Comparison of ENCODE assay signal across 11 cellular contexts in genomic region chr4:121070274-121070673, GRCh38. TPM values are rescaled to one million over a fixed set of nuclear protein-coding genes. Genes with fewer than 3 reads are reported as not detected.
DNase-seq lines count a peak whose midpoint lies in the region; ATAC-seq and TF ChIP-seq lines count a peak whose summit lies in the region.
"Had no signal": no experiment of that assay in that cellular context is flagged by ENCODE, and none has a peak within 500 bp of the region (broad histone marks: within the 10 kb centered on the region; RNA-seq: fewer than 3 reads in every experiment).

No MANE protein-coding gene starts in this region.

- no peak overlapping the region for H3K27ac Mint-ChIP-seq in activated CD4-positive, alpha-beta T cell treated with anti-CD3 and anti-CD28 coated beads, Interleukin-2, amount 10 ng/mL, durations not matched to agents 7 days and 5 days
- H3K27ac Mint-ChIP-seq in activated naive CD8-positive, alpha-beta T cell treated with anti-CD3 and anti-CD28 coated beads, Interleukin-2, amount 10 ng/mL, durations not matched to agents 7 days and 5 days: no peak overlapping the region

- TF ChIP-seq EP300 in stomach (IDR thresholded peaks at IDR 0.05): no peak

- H3K36me3 ChIP-seq in stomach: no peaks in the 10 kb centered on the region
- H3K36me3 ChIP-seq in body of pancreas (replicated peaks in 1 of 2; ENCODE audit: insufficient read depth in 1 of 2, low read depth in 2 of 2): no peaks in the 10 kb centered on the region

- H3K4me3 Mint-ChIP-seq in activated CD4-positive, alpha-beta T cell treated with anti-CD3 and anti-CD28 coated beads, Interleukin-2, amount 10 ng/mL, durations not matched to agents 7 days and 5 days: peak overlapping the region; percentile 73
- H3K4me3 Mint-ChIP-seq in activated naive CD8-positive, alpha-beta T cell treated with anti-CD3 and anti-CD28 coated beads, Interleukin-2, amount 10 ng/mL, durations not matched to agents 7 days and 5 days: peak overlapping the region; percentile 34

- POLR2A ChIA-PET in activated CD4-positive, alpha-beta T cell treated with anti-CD3 and anti-CD28 coated beads, Interleukin-2, amount 10 ng/mL, durations not matched to agents 7 days and 5 days (lab: Charles Lee): no interaction called here
- POLR2A ChIA-PET in activated naive CD8-positive, alpha-beta T cell treated with anti-CD3 and anti-CD28 coated beads, Interleukin-2, amount 10 ng/mL, durations not matched to agents 7 days and 5 days (lab: Charles Lee): no interaction called here

- 29 to 54% (median 43%) methylated on average over 12 of the region's 12 CpGs for WGBS in stomach, 5 donors
- WGBS in body of pancreas, 2 donors: 67 to 84% methylated on average over 12 of the region's 12 CpGs

- no peak for TF ChIP-seq CTCF in stomach (IDR thresholded peaks at IDR 0.05)
- TF ChIP-seq CTCF in body of pancreas (IDR thresholded peaks at IDR 0.05): no peak

- intact Hi-C loops in stomach (cut with DNase I; ENCODE audit: low total_unique reads): no loop called here
- intact Hi-C loops in body of pancreas (cut with DNase I): no loop called here

- no peak for ATAC-seq in activated naive CD8-positive, alpha-beta T cell treated with anti-CD3 and anti-CD28 coated beads, Interleukin-2, amount 10 ng/mL, durations not matched to agents 7 days and 5 days (ENCODE audit: low read depth)
- no peak for ATAC-seq in HG02623 (IDR thresholded peaks at IDR 0.05; ENCODE audit: unreplicated experiment)
- no peak for ATAC-seq in body of pancreas

- H3K27ac ChIP-seq in stomach: peak overlapping the region in 2 of 5 donors; percentile 47 to 72
- H3K27ac ChIP-seq in body of pancreas: no peak overlapping the region
- H3K27ac ChIP-seq: RWPE1 had no signal

- CTCF ChIA-PET in activated CD4-positive, alpha-beta T cell treated with anti-CD3 and anti-CD28 coated beads, Interleukin-2, amount 10 ng/mL, durations not matched to agents 7 days and 5 days (lab: Charles Lee): interaction anchor here (1.7 kb wide), 1 partner anchor 238 kb away, joined by 3 read pairs; no protein-coding TSS in a partner anchor

- TF ChIP-seq POLR2A in stomach (IDR thresholded peaks at IDR 0.05) (no peak), body of pancreas (IDR thresholded peaks at IDR 0.05) (no peak)

- peaks cover 75% of the 10 kb centered on the region for H3K27me3 Mint-ChIP-seq in activated CD4-positive, alpha-beta T cell treated with anti-CD3 and anti-CD28 coated beads, Interleukin-2, amount 10 ng/mL, durations not matched to agents 7 days and 5 days
- H3K27me3 Mint-ChIP-seq in activated naive CD8-positive, alpha-beta T cell treated with anti-CD3 and anti-CD28 coated beads, Interleukin-2, amount 10 ng/mL, durations not matched to agents 7 days and 5 days: peaks cover 66% of the 10 kb centered on the region

- H3K27me3 ChIP-seq in stomach: peaks cover 0 to 55% (median 36%) of the 10 kb centered on the region in 3 donors
- H3K27me3 ChIP-seq in body of pancreas: no peaks in the 10 kb centered on the region

- no peak for DNase-seq in activated CD4-positive, alpha-beta T cell treated with anti-CD3 and anti-CD28 coated beads, Interleukin-2, amount 10 ng/mL, durations not matched to agents 7 days and 5 days
- DNase-seq in activated CD4-positive, alpha-beta T cell treated with anti-CD3 and anti-CD28 coated beads, Interleukin-2, amount 50 U/mL, for 48 hours: no peak
- no peak for DNase-seq in activated naive CD8-positive, alpha-beta T cell treated with anti-CD3 and anti-CD28 coated beads, Interleukin-2, amount 10 ng/mL, durations not matched to agents 7 days and 5 days
- DNase-seq in left kidney (ENCODE audit: low read depth, low spot score) (peak; percentile 73), stomach (no peak), body of pancreas (no peak), epidermal melanocyte (ENCODE audit: insufficient read length, low spot score) (no peak)
- DNase-seq: NCI-H1092 had no signal

- no peaks in the 10 kb centered on the region for H3K36me3 Mint-ChIP-seq in activated CD4-positive, alpha-beta T cell treated with anti-CD3 and anti-CD28 coated beads, Interleukin-2, amount 10 ng/mL, durations not matched to agents 7 days and 5 days (ENCODE audit: low read depth)
- no peaks in the 10 kb centered on the region for H3K36me3 Mint-ChIP-seq in activated naive CD8-positive, alpha-beta T cell treated with anti-CD3 and anti-CD28 coated beads, Interleukin-2, amount 10 ng/mL, durations not matched to agents 7 days and 5 days

- peaks cover 22% of the 10 kb centered on the region for H3K4me1 Mint-ChIP-seq in activated CD4-positive, alpha-beta T cell treated with anti-CD3 and anti-CD28 coated beads, Interleukin-2, amount 10 ng/mL, durations not matched to agents 7 days and 5 days
- H3K4me1 Mint-ChIP-seq in activated naive CD8-positive, alpha-beta T cell treated with anti-CD3 and anti-CD28 coated beads, Interleukin-2, amount 10 ng/mL, durations not matched to agents 7 days and 5 days: peaks cover 22% of the 10 kb centered on the region

- H3K4me3 ChIP-seq in stomach (peak overlapping the region; percentile 57 to 70 (median 66)), body of pancreas (no peak overlapping the region)

- H3K4me1 ChIP-seq in stomach: peaks cover 16 to 33% (median 27%) of the 10 kb centered on the region in 4 donors
- H3K4me1 ChIP-seq in body of pancreas: peaks cover 21% of the 10 kb centered on the region

- H3K9me3 ChIP-seq in stomach (no peaks in the 10 kb centered on the region), body of pancreas (no peaks in the 10 kb centered on the region)

- H3K9me3 Mint-ChIP-seq in activated CD4-positive, alpha-beta T cell treated with anti-CD3 and anti-CD28 coated beads, Interleukin-2, amount 10 ng/mL, durations not matched to agents 7 days and 5 days: no peaks in the 10 kb centered on the region
- no peaks in the 10 kb centered on the region for H3K9me3 Mint-ChIP-seq in activated naive CD8-positive, alpha-beta T cell treated with anti-CD3 and anti-CD28 coated beads, Interleukin-2, amount 10 ng/mL, durations not matched to agents 7 days and 5 days

RNA-seq across cellular contexts. Expression of gene NDNF, which starts 2.1 kb away (rescaled TPM):
- under 1 TPM; 0.06 to 0.10 TPM for total RNA-seq in activated CD4-positive, alpha-beta T cell treated with anti-CD3 and anti-CD28 coated beads, Interleukin-2, amount 10 ng/mL, durations not matched to agents 7 days and 5 days
- under 1 TPM; 0.11 to 0.17 TPM for total RNA-seq in activated naive CD8-positive, alpha-beta T cell treated with anti-CD3 and anti-CD28 coated beads, Interleukin-2, amount 10 ng/mL, durations not matched to agents 7 days and 5 days
- 1 to 10 TPM in 4 of 5 donors, under 1 TPM in 1; 0.89 to 8.1 (median 4.8) TPM for total RNA-seq in stomach
- 1 to 10 TPM in 2 of 3 donors, under 1 TPM in 1; 0.68 to 2.6 (median 1.4) TPM for polyA plus RNA-seq in stomach
- under 1 TPM; 0.52 to 0.66 TPM for total RNA-seq in body of pancreas
- total RNA-seq: endothelial cell of umbilical vein had no signal
- polyA plus RNA-seq: endothelial cell of umbilical vein had no signal

Comparison
In these comparisons a context has a peak if more than half of its experiments do, and no peak if none do; other contexts are left out.
1. H3K4me3 ChIP-seq: peak in stomach (4 of 4); none in body of pancreas (0 of 2).